ENCODE assay signal across 1 cellular context in genomic region chr10:94235470-94235869, GRCh38.
TF ChIP-seq lines count a peak whose summit lies in the region.

No MANE protein-coding gene starts in this region.

TF ChIP-seq in GM23338, 12 proteins besides CTCF, POLR2A, EP300 and RAD21 (continued from another document):
- TF ChIP-seq EZH2phosphoT487 (IDR thresholded peaks at IDR 0.05; ENCODE audit: unreplicated experiment) (no peak), REST (IDR thresholded peaks at IDR 0.05; ENCODE audit: unreplicated experiment) (no peak), STAT1 (IDR thresholded peaks at IDR 0.05; ENCODE audit: unreplicated experiment) (no peak), ETS1 (IDR thresholded peaks at IDR 0.05) (no peak), JUNB (IDR thresholded peaks at IDR 0.05; ENCODE audit: unreplicated experiment) (no peak)
